ENCODE assay signal across 10 cellular contexts in genomic region chr5:95725937-95726810, GRCh38. TPM values are rescaled to one million over a fixed set of nuclear protein-coding genes. Genes with fewer than 3 reads are reported as not detected.
DNase-seq lines count a peak whose midpoint lies in the region; ATAC-seq, FAIRE-seq and TF ChIP-seq lines count a peak whose summit lies in the region.
"Had no signal": no experiment of that assay in that cellular context is flagged by ENCODE, and none has a peak within 500 bp of the region (broad histone marks: within the 10 kb centered on the region; RNA-seq: fewer than 3 reads in every experiment).

No MANE protein-coding gene starts in this region.

- peak overlapping the region; percentile 67 for H2AFZ ChIP-seq in GM12878 (ENCODE audit: control insufficient read depth, low read depth, low read length)

- no peak for TF ChIP-seq POLR2A in GM12878 (IDR thresholded peaks at IDR 0.05; ENCODE audit: low read depth, low read length)

- no peak overlapping the region for H3K4me3 Mint-ChIP-seq in nephron progenitor cell

- no peaks in the 10 kb centered on the region for H3K27me3 ChIP-seq in GM12878 (replicated peaks in 1 of 2; ENCODE audit: control insufficient read depth in 2 of 2, insufficient read depth in 2 of 2, low read length in 1 of 2)
- no peaks in the 10 kb centered on the region for H3K27me3 ChIP-seq in rectal smooth muscle tissue (ENCODE audit: control insufficient read depth, insufficient read depth, low read length)
- H3K27me3 ChIP-seq in brain microvascular endothelial cell (replicated peaks), result no peaks in the 10 kb centered on the region

- H3K4me3 ChIP-seq in GM12865 (ENCODE audit: low read depth, low read length), result peak overlapping the region; percentile 45
- peak overlapping the region; percentile 35; the same call in 1 of the 2 replicates for H3K4me3 ChIP-seq in GM12878
- no peak overlapping the region for H3K4me3 ChIP-seq in rectal smooth muscle tissue (ENCODE audit: low read length)
- H3K4me3 ChIP-seq in brain microvascular endothelial cell (ENCODE audit: low read depth, low read length), result no peak overlapping the region

- RAD21 ChIA-PET in GM12878 (lab: Charles Lee; ENCODE audit: unreplicated experiment), result interaction anchor here (0.7 to 5.1 kb wide), 18 partner anchors 8 to 1024 kb away, joined by 3 to 32 read pairs (median 5); partner anchors contain the start of genes ARSK, GLRX and RFESD

- BruUV-seq in GM12878 (replicated peaks; lab: Mats Ljungman, UMichigan), result no TSS peak

- peaks cover 21% of the 10 kb centered on the region for H3K4me1 ChIP-seq in GM12878 (ENCODE audit: control insufficient read depth, insufficient read depth, low read length)
- H3K4me1 ChIP-seq in rectal smooth muscle tissue (ENCODE audit: control insufficient read depth, insufficient read depth, low read length), result peaks cover 8% of the 10 kb centered on the region

- H3K9ac ChIP-seq in GM12878 (ENCODE audit: control insufficient read depth, insufficient read depth, low read length) (peak overlapping the region; percentile 39), rectal smooth muscle tissue (ENCODE audit: low read length) (no peak overlapping the region)

- no peaks in the 10 kb centered on the region for H3K36me3 Mint-ChIP-seq in nephron progenitor cell (ENCODE audit: low read depth)

- peaks cover 3% of the 10 kb centered on the region for H3K27me3 Mint-ChIP-seq in nephron progenitor cell (ENCODE audit: low read depth, poor library complexity)

- TF ChIP-seq CTCF in GM12865 (IDR thresholded peaks at IDR 0.05; ENCODE audit: insufficient read depth, low read depth, low read length, missing control alignments), result no peak
- TF ChIP-seq CTCF in GM12878 (IDR thresholded peaks at IDR 0.05 in 2 of 3, conservative IDR thresholded peaks at IDR 0.05 in 1 of 3; ENCODE audit: control insufficient read depth in 2 of 3, extremely low read depth in 1 of 3, insufficient read depth in 1 of 3, low read depth in 3 of 3, low read length in 3 of 3), result no peak
- no peak for TF ChIP-seq CTCF in brain microvascular endothelial cell (IDR thresholded peaks at IDR 0.05; ENCODE audit: low read depth, low read length, missing control alignments)
- TF ChIP-seq CTCF in nephron progenitor cell (IDR thresholded peaks at IDR 0.05), result no peak

- in situ Hi-C loops in GM12878 (cut with MboI) (no loop called here), brain microvascular endothelial cell (cut with HindIII; ENCODE audit: low pct_ligation_motif_present, low sequenced_read_pairs) (no loop called here)

- SMC1A ChIA-PET in GM12878 (lab: Charles Lee; ENCODE audit: uncharacterized antibody, unreplicated experiment), result interaction anchor here (0.6 to 4.9 kb wide), 22 partner anchors 9 to 1425 kb away, joined by 3 to 58 read pairs (median 5); partner anchors contain the start of genes GLRX and RFESD

- peak; percentile 70 for DNase-seq in GM12865 (ENCODE audit: low read depth)
- no peak for DNase-seq in GM12878 (ENCODE audit: low read depth, low spot score)
- DNase-seq in activated CD8-positive, alpha-beta memory T cell treated with anti-CD3 and anti-CD28 coated beads for 24 hours, result no peak
- no peak for DNase-seq in NK-92 treated with Interleukin-12 subunit alpha and Interleukin-12 subunit beta, amount 100 ng/mL, for 24 hours (lab: John Stamatoyannopoulos, UW)
- DNase-seq in brain microvascular endothelial cell, result no peak
- no peak for DNase-seq in nephron progenitor cell
- DNase-seq: anterior cingulate cortex, KG1 had no signal

- H3K4me1 Mint-ChIP-seq in nephron progenitor cell, result peaks cover 24% of the 10 kb centered on the region

- CTCF ChIA-PET in GM12878 (lab: Yijun Ruan, JAX), result interaction anchor here (0.7 to 4.3 kb wide), 12 partner anchors 9 to 122 kb away, joined by 3 to 23 read pairs (median 6); no protein-coding TSS in a partner anchor

- no peak for FAIRE-seq in GM12878 (lab: Jason Lieb, UNC)

- TF ChIP-seq RAD21 in GM12878 (IDR thresholded peaks at IDR 0.05; ENCODE audit: insufficient read depth, low read depth, low read length), result no peak

- no peaks in the 10 kb centered on the region for H3K9me3 ChIP-seq in GM12878 (replicated peaks; ENCODE audit: control insufficient read depth, insufficient read depth, low read length)

- intact Hi-C loops in GM12878 (cut with micrococcal nuclease; ENCODE audit: unreplicated experiment), result loop anchor here (1.0 to 10.0 kb wide), 3 partner anchors 8 to 641 kb away; no protein-coding TSS in a partner anchor

- TF ChIP-seq EP300 in GM12878 (IDR thresholded peaks at IDR 0.05; ENCODE audit: borderline replicate concordance in 1 of 2, control insufficient read depth in 1 of 2, low read depth in 2 of 2, low read length in 2 of 2), result peak in 1 of 2 experiments; percentile 39; a peak in 1 of 4 replicates

- no peak overlapping the region for H3K27ac Mint-ChIP-seq in nephron progenitor cell

- H4K20me1 ChIP-seq in GM12878 (ENCODE audit: control insufficient read depth, insufficient read depth), result no peaks in the 10 kb centered on the region

- peak overlapping the region; percentile 70 for H3K27ac ChIP-seq in GM12878 (ENCODE audit: control insufficient read depth, insufficient read depth)
- H3K27ac ChIP-seq in rectal smooth muscle tissue (ENCODE audit: low read depth, low read length), result peak overlapping the region; percentile 1
- no peak overlapping the region for H3K27ac ChIP-seq in brain microvascular endothelial cell

- POLR2A ChIA-PET in GM12878 (lab: Charles Lee), result interaction anchor here (0.9 to 4.6 kb wide), 5 partner anchors 8 to 92 kb away, joined by 3 to 28 read pairs (median 4); partner anchors contain the start of gene RFESD

- H3K9me3 Mint-ChIP-seq in nephron progenitor cell, result no peaks in the 10 kb centered on the region

- H3K4me2 ChIP-seq in GM12878 (ENCODE audit: control insufficient read depth, insufficient read depth), result peak overlapping the region; percentile 43

- WGBS in GM12878 (ENCODE audit: insufficient coverage, insufficient replicate concordance, low lambda C conversion rate, missing lambda C conversion rate), result 39% methylated on average over 4 of the region's 4 CpGs

- H3K79me2 ChIP-seq in GM12878 (ENCODE audit: control insufficient read depth, insufficient read depth, low read length), result peaks cover 6% of the 10 kb centered on the region

- peak; percentile 46 for ATAC-seq in HG02943 (IDR thresholded peaks at IDR 0.05; ENCODE audit: low read depth, unreplicated experiment)
- ATAC-seq in GM12878, result peak; percentile 49

- no peaks in the 10 kb centered on the region for H3K36me3 ChIP-seq in GM12878 (ENCODE audit: control insufficient read depth in 2 of 2, insufficient read depth in 2 of 2, low read length in 1 of 2)
- H3K36me3 ChIP-seq in rectal smooth muscle tissue (ENCODE audit: control insufficient read depth, insufficient read depth, low read length), result no peaks in the 10 kb centered on the region
- no peaks in the 10 kb centered on the region for H3K36me3 ChIP-seq in brain microvascular endothelial cell (replicated peaks)

TF ChIP-seq in GM12878, 131 proteins besides CTCF, POLR2A, EP300 and RAD21 (continues in another document):
- peak in 1 of 2 experiments; percentile 11; a peak in 1 of 4 replicates for TF ChIP-seq IKZF2 (IDR thresholded peaks at IDR 0.05)
- no peak for TF ChIP-seq MAX (IDR thresholded peaks at IDR 0.05; ENCODE audit: low read depth, low read length)
- 0 out of 2 replicates have a peak, but pooled peaks have one; percentile 50 for TF ChIP-seq RCOR1 (conservative IDR thresholded peaks at IDR 0.05; ENCODE audit: low read depth, low read length)
- TF ChIP-seq IKZF1 (conservative IDR thresholded peaks at IDR 0.05), result peak; percentile 36; the same call in 1 of the 2 replicates

RNA-seq across cellular contexts. Expression of gene RHOBTB3, which starts 5.0 kb away (rescaled TPM):
- total RNA-seq in GM12878 (2013; cell fraction: nucleolus; rRNA removed), result 326 and 333 TPM in 2 replicates
- total RNA-seq in GM12878 (2014; rRNA removed), result 9.6 and 12.3 TPM in 2 replicates
- total RNA-seq in GM12878 (2014; rRNA removed; fragmentation: Illumina TruSeq; extraction: Trizol), result 9.1 and 11.0 TPM in 2 replicates
- 8.0 and 10.6 TPM in 2 replicates for total RNA-seq in GM12878 (2021)
- polyA plus RNA-seq in GM12878 (2011; ENCODE audit: low read depth), result 3.5 TPM
- 39.2 and 42.8 TPM in 2 replicates for polyA plus RNA-seq in GM12878 (2011; rRNA removed)
- polyA plus RNA-seq in GM12878 (2011; cell fraction: cytosol; rRNA removed), result 54.1 and 59.0 TPM in 2 replicates
- 53.0 and 58.6 TPM in 2 replicates for polyA plus RNA-seq in GM12878 (2011; cell fraction: nucleus; rRNA removed)
- 6.2 and 9.4 TPM in 2 replicates for polyA plus RNA-seq in GM12878 (2012)
- 7.6 and 13.1 TPM in 2 replicates for polyA plus RNA-seq in GM12878 (2014; fragmentation: Illumina TruSeq; extraction: Trizol)
- 1 to 10 TPM; 3.6 to 4.1 TPM for polyA plus RNA-seq in GM12878 (2014; fragmentation: Nextera tagmentation; extraction: Ambion mirVana)
- polyA plus RNA-seq in GM12878 (2014; rRNA removed), result 5.9 and 8.5 TPM in 2 replicates
- polyA plus RNA-seq in GM12878 (2016; fragmentation: Nextera tagmentation; extraction: Ambion mirVana), result 1 to 10 TPM; 8.7 to 9.7 TPM
- polyA minus RNA-seq in GM12878 (2011; rRNA and poly(A)+ RNA removed), result 164 and 183 TPM in 2 replicates
- polyA minus RNA-seq in GM12878 (2011; cell fraction: cytosol; rRNA and poly(A)+ RNA removed), result 61.5 and 62.0 TPM in 2 replicates
- polyA minus RNA-seq in GM12878 (2011; cell fraction: nucleus; rRNA and poly(A)+ RNA removed), result 115 and 166 TPM in 2 replicates

RNA-seq across cellular contexts. Expression of gene SPATA9, which starts 43.4 kb away (rescaled TPM):
- total RNA-seq in GM12878 (2013; cell fraction: nucleolus; rRNA removed), result 0.81 TPM in 1 of 2 replicates, not detected in the other
- total RNA-seq in GM12878 (2014; rRNA removed), result 0.11 and 0.16 TPM in 2 replicates
- 0.18 TPM in 1 of 2 replicates, not detected in the other for total RNA-seq in GM12878 (2014; rRNA removed; fragmentation: Illumina TruSeq; extraction: Trizol)
- total RNA-seq in GM12878 (2021), result 0.35 TPM in 1 of 2 replicates, not detected in the other
- polyA plus RNA-seq in GM12878 (2011; ENCODE audit: low read depth), result not detected
- polyA plus RNA-seq in GM12878 (2011; rRNA removed), result 0.33 and 0.46 TPM in 2 replicates
- polyA plus RNA-seq in GM12878 (2011; cell fraction: cytosol; rRNA removed), result 0.15 and 0.45 TPM in 2 replicates
- polyA plus RNA-seq in GM12878 (2011; cell fraction: nucleus; rRNA removed), result 0.34 and 0.39 TPM in 2 replicates
- polyA plus RNA-seq in GM12878 (2012), result 0.25 and 0.53 TPM in 2 replicates
- polyA plus RNA-seq in GM12878 (2014; fragmentation: Illumina TruSeq; extraction: Trizol), result 0.13 TPM in 1 of 2 replicates, not detected in the other
- polyA plus RNA-seq in GM12878 (2014; fragmentation: Nextera tagmentation; extraction: Ambion mirVana), result under 1 TPM; 0.16 to 0.49 TPM
- 0.15 and 0.22 TPM in 2 replicates for polyA plus RNA-seq in GM12878 (2014; rRNA removed)
- polyA plus RNA-seq in GM12878 (2016; fragmentation: Nextera tagmentation; extraction: Ambion mirVana), result under 1 TPM; 0.16 to 0.24 TPM
- polyA minus RNA-seq in GM12878 (2011; rRNA and poly(A)+ RNA removed), result not detected in 2 replicates
- polyA minus RNA-seq in GM12878 (2011; cell fraction: cytosol; rRNA and poly(A)+ RNA removed), result not detected in 2 replicates
- 0.57 TPM in 1 of 2 replicates, not detected in the other for polyA minus RNA-seq in GM12878 (2011; cell fraction: nucleus; rRNA and poly(A)+ RNA removed)

Comparison
In these comparisons a context has a peak if more than half of its experiments do, and no peak if none do; other contexts are left out.
1. H3K4me3 ChIP-seq: peak in GM12865 (single experiment) and GM12878 (single experiment); none in rectal smooth muscle tissue (single experiment) and brain microvascular endothelial cell (single experiment).